11 cellular contexts compared by ENCODE assay signal in genomic region chr12:132689227-132689626, GRCh38. TPM values are rescaled to one million over a fixed set of nuclear protein-coding genes. Genes with fewer than 3 reads are reported as not detected.
DNase-seq lines count a peak whose midpoint lies in the region; ATAC-seq lines count a peak whose summit lies in the region.
"Had no signal": no experiment of that assay in that cellular context is flagged by ENCODE, and none has a peak within 500 bp of the region (broad histone marks: within the 10 kb centered on the region; RNA-seq: fewer than 3 reads in every experiment).

No MANE protein-coding gene starts in this region.

- POLR2A ChIA-PET in T-cell (lab: Charles Lee) = no interaction called here

- no peaks in the 10 kb centered on the region for H3K9me3 Mint-ChIP-seq in activated T-cell treated with anti-CD3 and anti-CD28 coated beads, Interleukin-2, amount 50 U/mL, for 4 hours
- no peaks in the 10 kb centered on the region for H3K9me3 Mint-ChIP-seq in T-cell

- peak overlapping the region; percentile 64 for H3K4me3 Mint-ChIP-seq in activated T-cell treated with anti-CD3 and anti-CD28 coated beads, Interleukin-2, amount 50 U/mL, for 4 hours
- peak overlapping the region; percentile 48 to 75 (median 56) for H3K4me3 Mint-ChIP-seq in T-cell

- H3K27ac Mint-ChIP-seq in T-cell = no peak overlapping the region

- DNase-seq in activated T-cell treated with anti-CD3 and anti-CD28 coated beads, Interleukin-2, amount 50 U/mL, for 4 hours = no peak
- DNase-seq in activated T-cell treated with anti-CD3 and anti-CD28 coated beads, Interleukin-2, amount 50 U/mL, for 48 hours = no peak
- DNase-seq in T-cell (no peak), skeletal muscle cell (ENCODE audit: low read depth) (no peak), epidermal melanocyte (ENCODE audit: insufficient read length, low spot score) (no peak), germinal center (ENCODE audit: low spot score) (no peak), hepatic stellate cell (ENCODE audit: low spot score) (no peak)
- DNase-seq: foreskin fibroblast, NCI-H1417 had no signal

- CTCF ChIA-PET in T-cell (lab: Charles Lee) = no interaction called here

- H3K36me3 Mint-ChIP-seq in activated T-cell treated with anti-CD3 and anti-CD28 coated beads, Interleukin-2, amount 50 U/mL, for 4 hours (ENCODE audit: insufficient read depth) = no peaks in the 10 kb centered on the region
- no peaks in the 10 kb centered on the region for H3K36me3 Mint-ChIP-seq in T-cell

- peaks cover 17% of the 10 kb centered on the region for H3K4me1 Mint-ChIP-seq in activated T-cell treated with anti-CD3 and anti-CD28 coated beads, Interleukin-2, amount 50 U/mL, for 4 hours (ENCODE audit: low read depth)
- peaks cover 0 to 24% (median 17%) of the 10 kb centered on the region in 3 donors for H3K4me1 Mint-ChIP-seq in T-cell

- peak overlapping the region; percentile 8 for H3K4me3 ChIP-seq in iPS-11a (ENCODE audit: low read depth, low read length)
- peak overlapping the region; percentile 35 for H3K4me3 ChIP-seq in skeletal muscle cell (ENCODE audit: low read depth, low read length)
- H3K4me3 ChIP-seq: psoas muscle had no signal

- H3K27me3 Mint-ChIP-seq in activated T-cell treated with anti-CD3 and anti-CD28 coated beads, Interleukin-2, amount 50 U/mL, for 4 hours (ENCODE audit: low read depth) = no peaks in the 10 kb centered on the region
- no peaks in the 10 kb centered on the region for H3K27me3 Mint-ChIP-seq in T-cell

- ATAC-seq in activated T-cell treated with anti-CD3 and anti-CD28 coated beads, Interleukin-2, amount 50 U/mL, for 4 hours = no peak
- ATAC-seq in T-cell (replicated peaks in 1 of 4) = no peak
- ATAC-seq: psoas muscle had no signal

RNA-seq across cellular contexts. Expression of gene PXMP2, which starts 1.8 kb away (rescaled TPM):
- 10 to 100 TPM in 1 of 3 donors, 1 to 10 TPM in 2; 5.9 to 11.5 (median 7.0) TPM for total RNA-seq in activated T-cell treated with anti-CD3 and anti-CD28 coated beads, Interleukin-2, amount 50 U/mL, for 4 hours
- 1 to 10 TPM; 3.1 to 8.9 (median 6.5) TPM for total RNA-seq in T-cell

RNA-seq across cellular contexts. Expression of gene POLE, which starts 2.1 kb away (rescaled TPM):
- total RNA-seq in activated T-cell treated with anti-CD3 and anti-CD28 coated beads, Interleukin-2, amount 50 U/mL, for 4 hours = 100 to 1,000 TPM in 2 of 3 donors, 10 to 100 TPM in 1; 98.4 to 110 (median 101) TPM
- 10 to 100 TPM; 43.6 to 70.4 (median 66.1) TPM for total RNA-seq in T-cell

RNA-seq across cellular contexts. Expression of gene PGAM5, which starts 21.4 kb away (rescaled TPM):
- 100 to 1,000 TPM; 128 to 170 (median 147) TPM for total RNA-seq in activated T-cell treated with anti-CD3 and anti-CD28 coated beads, Interleukin-2, amount 50 U/mL, for 4 hours
- total RNA-seq in T-cell = 10 to 100 TPM; 21.3 to 32.4 (median 31.5) TPM
